Comparison of ENCODE assay signal across 8 cellular contexts in genomic region chr18:32470713-32471633, GRCh38. TPM values are rescaled to one million over a fixed set of nuclear protein-coding genes. Genes with fewer than 3 reads are reported as not detected.
DNase-seq lines count a peak whose midpoint lies in the region; ATAC-seq and TF ChIP-seq lines count a peak whose summit lies in the region.

Gene GAREM1 (minus strand): TSS chr18:32470882. CDS start chr18:32470428, 454 bp downstream.

- peaks cover 9% of the 10 kb centered on the region for H3K27me3 ChIP-seq in hepatocyte

- peaks cover 14% of the 10 kb centered on the region for H3K4me1 ChIP-seq in hepatocyte (ENCODE audit: insufficient read depth)

- in situ Hi-C loops in astrocyte of the cerebellum (cut with HindIII; ENCODE audit: low sequenced_read_pairs): loop anchor here (25.0 kb wide), 1 partner anchor 184 kb away; no protein-coding TSS in a partner anchor

- peak within 1 kb of the TSS; percentile 78 for H2AFZ ChIP-seq in hepatocyte

- H3K27ac ChIP-seq in hepatocyte: peak within 1 kb of the TSS; percentile 81

- no peaks in the 10 kb centered on the region for H3K36me3 ChIP-seq in hepatocyte (replicated peaks; ENCODE audit: insufficient read depth, low read depth)

- peak within 1 kb of the TSS; percentile 85 for H3K4me2 ChIP-seq in hepatocyte

- H4K20me1 ChIP-seq in hepatocyte (ENCODE audit: insufficient read depth, poor library complexity, severe bottlenecking): peaks cover 4% of the 10 kb centered on the region

- DNase-seq in NCI-H187 (lab: John Stamatoyannopoulos, UW) (peak; percentile 71 to 92), T-helper 22 cell (ENCODE audit: low read depth) (peak; percentile 59), astrocyte of the cerebellum (ENCODE audit: low read depth) (peak; percentile 97), hepatocyte (ENCODE audit: low spot score) (peak; percentile 98), retina (peak; percentile 95), NK-92 (lab: John Stamatoyannopoulos, UW; ENCODE audit: unreplicated experiment) (no peak)

- H3K9me3 ChIP-seq in hepatocyte (ENCODE audit: low read depth): no peaks in the 10 kb centered on the region

- peak; percentile 59 for TF ChIP-seq CTCF in astrocyte of the cerebellum (IDR thresholded peaks at IDR 0.05; ENCODE audit: low read depth, low read length, missing control alignments)
- TF ChIP-seq CTCF in hepatocyte (IDR thresholded peaks at IDR 0.05; ENCODE audit: poor library complexity): peak; percentile 70

- WGBS in hepatocyte (ENCODE audit: low lambda C conversion rate, missing lambda C conversion rate): 4% methylated on average over 24 of the region's 82 CpGs

- peaks cover 26% of the 10 kb centered on the region for H3K79me2 ChIP-seq in hepatocyte

- peak within 1 kb of the TSS; percentile 67 for H3K4me3 ChIP-seq in astrocyte of the cerebellum (ENCODE audit: low read depth, low read length)
- H3K4me3 ChIP-seq in hepatocyte: peak within 1 kb of the TSS; percentile 92

- H3K9me2 ChIP-seq in hepatocyte (replicated peaks; ENCODE audit: insufficient read depth): no peaks in the 10 kb centered on the region

- ATAC-seq in GM18502 (IDR thresholded peaks at IDR 0.05; ENCODE audit: poor library complexity, unreplicated experiment) (peak; percentile 98), HG02943 (IDR thresholded peaks at IDR 0.05; ENCODE audit: low read depth, unreplicated experiment) (peak; percentile 98)

RNA-seq across cellular contexts. Expression of gene GAREM1, which starts in this region (rescaled TPM):
- total RNA-seq in hepatocyte: 6.9 and 8.1 TPM in 2 replicates
- 6.3 and 7.1 TPM in 2 replicates for polyA plus RNA-seq in hepatocyte
